In the genomic region with DNA sequence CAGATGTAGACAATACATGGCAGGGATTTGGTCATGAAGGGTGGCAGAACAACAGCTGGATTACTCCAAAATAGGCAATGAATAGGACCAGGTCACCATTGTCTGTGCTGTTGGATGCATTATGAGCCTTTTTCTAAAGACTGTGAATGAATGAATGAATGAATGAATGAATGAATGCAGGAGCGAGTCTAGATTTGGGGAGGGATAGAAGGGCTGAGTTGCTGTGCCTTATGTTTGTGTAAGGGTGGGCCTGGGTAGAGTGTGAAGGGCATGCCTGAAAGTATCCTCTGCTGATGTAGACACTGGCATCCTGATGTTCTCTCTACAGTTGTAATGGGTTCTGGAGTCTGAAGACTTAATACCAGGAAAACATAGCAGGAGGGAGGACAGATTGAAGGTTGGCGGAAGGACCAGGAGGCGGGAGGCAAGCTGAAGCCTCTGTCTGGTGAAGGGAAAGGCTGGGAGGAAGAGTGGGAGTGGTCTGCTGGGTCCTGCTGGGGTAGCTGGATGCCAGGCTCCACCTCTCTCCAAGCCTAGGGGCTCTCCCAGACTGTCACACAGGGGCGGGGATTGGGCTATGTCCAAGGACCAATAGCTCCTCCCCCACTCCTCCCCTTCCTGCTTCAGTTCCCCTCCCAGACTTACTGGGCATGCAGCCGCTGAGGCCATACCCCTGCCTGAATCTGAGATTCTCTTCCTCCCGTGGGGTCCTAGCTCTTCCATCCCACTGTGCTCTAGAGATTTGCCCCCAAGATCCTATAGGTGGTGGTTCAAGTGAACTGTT, we compare ENCODE assay signal across 9 cellular contexts. TPM values are rescaled to one million over a fixed set of nuclear protein-coding genes. Genes with fewer than 3 reads are reported as not detected.
DNase-seq lines count a peak whose midpoint lies in the region; ATAC-seq, FAIRE-seq and TF ChIP-seq lines count a peak whose summit lies in the region.
"Had no signal": no experiment of that assay in that cellular context is flagged by ENCODE, and none has a peak within 500 bp of the region (broad histone marks: within the 10 kb centered on the region; RNA-seq: fewer than 3 reads in every experiment).

No MANE protein-coding gene starts in this region.

- peak overlapping the region; percentile 14 for H3K27ac ChIP-seq in caudate nucleus (ENCODE audit: low read depth, low read length)
- peak overlapping the region; percentile 47 to 67 for H3K27ac ChIP-seq in kidney (ENCODE audit: low read depth in 2 of 2, low read length in 2 of 2)

- H3K36me3 ChIP-seq in kidney (ENCODE audit: control insufficient read depth in 1 of 2, insufficient read depth in 2 of 2, low read length in 2 of 2) = peaks cover 4 to 8% of the 10 kb centered on the region in 2 donors

- no peak overlapping the region for H3K9ac ChIP-seq in kidney (ENCODE audit: low read length in 2 of 2)

- no peaks in the 10 kb centered on the region for H3K9me3 ChIP-seq in kidney (ENCODE audit: control insufficient read depth in 1 of 2, low read length in 2 of 2)

- DNase-seq in stimulated activated CD4-positive, alpha-beta T cell treated with anti-CD3 and anti-CD28 coated beads, Interleukin-15, amount 100 ng/mL, for 24 hours = peak; percentile 41
- DNase-seq in stimulated activated CD4-positive, alpha-beta T cell treated with anti-CD3 and anti-CD28 coated beads, Interleukin-4, amount 100 ng/mL, for 4 hours = no peak
- DNase-seq in NCI-H446 treated with DMSO at 0.1 percent for 48 hours (lab: John Stamatoyannopoulos, UW) = peak; percentile 40
- peak in 59 of 61 donors; percentile 7 to 89 (median 73) for DNase-seq in caudate nucleus (lab: John Stamatoyannopoulos, UW)
- DNase-seq in kidney = peak; percentile 96
- DNase-seq in stimulated activated naive CD8-positive, alpha-beta T cell treated with anti-CD3 and anti-CD28 coated beads, Interleukin-15, Interleukin-2, amounts not matched to agents 100 U/mL and 50 U/mL, for 24 hours = peak; percentile 39

- ATAC-seq in HG03039 (IDR thresholded peaks at IDR 0.05; ENCODE audit: unreplicated experiment) = peak; percentile 69
- ATAC-seq in stimulated activated naive CD8-positive, alpha-beta T cell treated with anti-CD3 and anti-CD28 coated beads, Interleukin-15, Interleukin-2, amounts not matched to agents 100 U/mL and 50 U/mL, for 24 hours = peak; percentile 66
- no peak for ATAC-seq in GM19455 (IDR thresholded peaks at IDR 0.05; ENCODE audit: unreplicated experiment)

- TF ChIP-seq CTCF in kidney (IDR thresholded peaks at IDR 0.05; ENCODE audit: borderline replicate concordance, extremely low read depth, insufficient read depth) = no peak

- peaks cover 9 to 19% of the 10 kb centered on the region in 2 donors for H3K4me1 ChIP-seq in kidney (ENCODE audit: control insufficient read depth in 1 of 2, insufficient read depth in 1 of 2, low read depth in 1 of 2, low read length in 2 of 2)

- FAIRE-seq in kidney (lab: Jason Lieb, UNC) = no peak
- FAIRE-seq: colon had no signal

- peak overlapping the region in 1 of 2 donors; percentile 10 for H3K4me3 ChIP-seq in kidney (ENCODE audit: low read length in 2 of 2)

- intact Hi-C loops in kidney (cut with DNase I) = no loop called here

RNA-seq across cellular contexts. Expression of gene TRIM3, which starts 4.8 kb away (rescaled TPM):
- 20.8 TPM for total RNA-seq in kidney
- 10.8 TPM for polyA plus RNA-seq in kidney (ENCODE audit: insufficient read depth, low read depth, low replicate concordance)

RNA-seq across cellular contexts. Expression of gene ARFIP2, which starts 12.2 kb away (rescaled TPM):
- 45.6 TPM for total RNA-seq in kidney
- 62.3 TPM for polyA plus RNA-seq in kidney (ENCODE audit: insufficient read depth, low read depth, low replicate concordance)

RNA-seq across cellular contexts. Expression of gene TIMM10B, which starts 12.4 kb away (rescaled TPM):
- 44.7 TPM for total RNA-seq in kidney
- polyA plus RNA-seq in kidney (ENCODE audit: insufficient read depth, low read depth, low replicate concordance) = 34.6 TPM

RNA-seq across cellular contexts. Expression of gene HPX, which starts 28.1 kb away (rescaled TPM):
- 1.3 TPM for total RNA-seq in kidney
- polyA plus RNA-seq in kidney (ENCODE audit: insufficient read depth, low read depth, low replicate concordance) = 0.88 TPM

RNA-seq across cellular contexts. Expression of gene DNHD1, which starts 28.2 kb away (rescaled TPM):
- total RNA-seq in kidney = 10.1 TPM
- polyA plus RNA-seq in kidney (ENCODE audit: insufficient read depth, low read depth, low replicate concordance) = 3.5 TPM

Comparison
In these comparisons a context has a peak if more than half of its experiments do, and no peak if none do; other contexts are left out.
1. DNase-seq: peak in stimulated activated CD4-positive, alpha-beta T cell treated with anti-CD3 and anti-CD28 coated beads, Interleukin-15, amount 100 ng/mL, for 24 hours (single experiment), NCI-H446 treated with DMSO at 0.1 percent for 48 hours (single experiment), caudate nucleus (59 of 61), kidney (single experiment) and stimulated activated naive CD8-positive, alpha-beta T cell treated with anti-CD3 and anti-CD28 coated beads, Interleukin-15, Interleukin-2, amounts not matched to agents 100 U/mL and 50 U/mL, for 24 hours (single experiment); none in stimulated activated CD4-positive, alpha-beta T cell treated with anti-CD3 and anti-CD28 coated beads, Interleukin-4, amount 100 ng/mL, for 4 hours (0 of 2).